In genomic region chr11:117176186-117176585, GRCh38 we compare ENCODE assay signal across 23 cellular contexts.
"Had no signal": no experiment of that assay in that cellular context is flagged by ENCODE, and none has a peak within 500 bp of the region (broad histone marks: within the 10 kb centered on the region; RNA-seq: fewer than 3 reads in every experiment).

No MANE protein-coding gene starts in this region.

- H3K36me3 ChIP-seq: gastrocnemius medialis, thyroid gland had no signal

- DNase-seq: activated B cell treated with CpG ODN at 0.5 μM for 24 hours; activated CD4-positive, alpha-beta T cell treated with anti-CD3 and anti-CD28 coated beads, Interleukin-2, amount 10 ng/mL, durations not matched to agents 24 days and 14 days; activated CD8-positive, alpha-beta T cell treated with anti-CD3 and anti-CD28 coated beads for 36 hours; activated naive CD4-positive, alpha-beta T cell treated with anti-CD3 and anti-CD28 coated beads, Interleukin-2, amount 10 ng/mL, durations not matched to agents 7 days and 5 days; activated naive CD8-positive, alpha-beta T cell treated with anti-CD3 and anti-CD28 coated beads, Interleukin-2, amount 50 U/mL, for 24 hours; activated T-cell treated with anti-CD3 and anti-CD28 coated beads, Interleukin-2, amount 50 U/mL, for 4 hours; aorta; brain microvascular endothelial cell; cortex of kidney; effector CD4-positive, alpha-beta T cell; gastrocnemius medialis; left lung; naive B cell; psoas muscle; stimulated activated CD4-positive, alpha-beta T cell treated with anti-CD3 and anti-CD28 coated beads, Interleukin-15, amount 100 ng/mL, for 24 hours; stimulated activated CD4-positive, alpha-beta T cell treated with anti-CD3 and anti-CD28 coated beads, Interleukin-2, amount 100 ng/mL, for 48 hours; stimulated activated naive CD8-positive, alpha-beta T cell treated with anti-CD3 and anti-CD28 coated beads, Interleukin-15, amount 100 ng/mL, for 72 hours; thyroid gland had no signal

- FAIRE-seq: keratinocyte, urothelium cell line had no signal

- H3K27me3 ChIP-seq: brain microvascular endothelial cell, gastrocnemius medialis, left lung, thyroid gland had no signal

- H3K4me3 ChIP-seq: gastrocnemius medialis, left lung, mucosa of descending colon, psoas muscle, skin epidermis, thyroid gland had no signal

- H3K27ac ChIP-seq: brain microvascular endothelial cell, gastrocnemius medialis, left lung, psoas muscle had no signal

- H3K9me3 ChIP-seq: gastrocnemius medialis, left lung, mucosa of descending colon, psoas muscle, thyroid gland had no signal

- ATAC-seq: activated CD8-positive, alpha-beta T cell treated with anti-CD3 and anti-CD28 coated beads for 36 hours; activated naive CD8-positive, alpha-beta T cell treated with anti-CD3 and anti-CD28 coated beads, Interleukin-2, amount 50 U/mL, for 24 hours; activated T-cell treated with anti-CD3 and anti-CD28 coated beads, Interleukin-2, amount 50 U/mL, for 4 hours; gastrocnemius medialis; left lung; mucosa of descending colon; psoas muscle; right cardiac atrium; stimulated activated naive CD8-positive, alpha-beta T cell treated with anti-CD3 and anti-CD28 coated beads, Interleukin-15, amount 100 ng/mL, for 72 hours had no signal
